In the genomic region with DNA sequence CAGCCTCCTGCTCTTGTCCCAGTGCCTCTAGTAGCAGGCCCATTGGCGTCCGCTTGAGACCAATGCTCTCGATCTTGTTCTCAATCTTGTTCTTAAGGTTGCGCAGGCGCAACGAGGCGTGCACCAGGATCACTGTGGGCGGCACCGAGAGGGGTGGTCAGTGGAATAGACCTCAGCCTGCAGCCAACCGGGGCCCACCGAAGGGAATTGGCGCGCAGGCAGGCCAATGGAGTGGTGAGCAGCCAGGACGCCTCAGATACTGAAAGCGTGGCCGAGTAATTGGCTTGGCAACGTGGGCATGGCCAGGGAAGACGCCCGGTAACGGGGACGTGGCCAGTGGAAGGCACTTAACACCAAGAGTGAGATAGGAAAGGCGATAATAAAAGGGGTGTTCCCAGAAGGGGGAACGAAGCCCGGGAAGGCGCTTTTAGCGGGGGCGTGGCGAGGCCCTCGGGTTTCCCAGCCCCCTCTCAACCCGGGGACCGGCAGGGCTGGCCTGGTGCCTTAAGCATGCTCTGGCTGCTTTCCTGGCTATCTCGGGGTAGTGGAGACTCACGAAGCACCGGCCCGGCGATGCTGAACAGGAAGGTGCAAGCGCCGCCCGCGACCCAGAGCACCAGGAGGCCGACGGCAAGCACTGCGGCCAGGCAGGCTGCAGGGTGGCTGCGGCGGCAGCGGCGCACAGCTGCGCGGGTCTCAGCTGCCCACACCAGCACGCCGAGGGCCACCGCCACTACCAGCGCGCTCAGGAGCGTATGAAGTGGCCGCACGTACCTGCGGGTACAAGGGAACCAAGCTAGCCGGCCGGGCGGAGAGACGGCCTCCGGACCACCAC, we compare ENCODE assay signal across 8 cellular contexts. TPM values are rescaled to one million over a fixed set of nuclear protein-coding genes. Genes with fewer than 3 reads are reported as not detected.
DNase-seq lines count a peak whose midpoint lies in the region; TF ChIP-seq lines count a peak whose summit lies in the region.

No MANE protein-coding gene starts in this region.

- H3K4me3 Mint-ChIP-seq in activated naive CD8-positive, alpha-beta T cell treated with anti-CD3 and anti-CD28 coated beads for 36 hours, result peak overlapping the region; percentile 89
- peak overlapping the region; percentile 44 for H3K4me3 Mint-ChIP-seq in osteocyte (ENCODE audit: unreplicated experiment)

- peak overlapping the region; percentile 84 for H3K27ac Mint-ChIP-seq in activated naive CD8-positive, alpha-beta T cell treated with anti-CD3 and anti-CD28 coated beads for 36 hours
- H3K27ac Mint-ChIP-seq in osteocyte (ENCODE audit: unreplicated experiment), result no peak overlapping the region

- H3K9me3 Mint-ChIP-seq in activated naive CD8-positive, alpha-beta T cell treated with anti-CD3 and anti-CD28 coated beads for 36 hours, result no peaks in the 10 kb centered on the region
- H3K9me3 Mint-ChIP-seq in osteocyte (ENCODE audit: unreplicated experiment), result no peaks in the 10 kb centered on the region

- no peak for TF ChIP-seq CTCF in osteocyte (IDR thresholded peaks at IDR 0.05)

- intact Hi-C loops in head of caudate nucleus (cut with DNase I), result no loop called here

- no peaks in the 10 kb centered on the region for H3K27me3 Mint-ChIP-seq in activated naive CD8-positive, alpha-beta T cell treated with anti-CD3 and anti-CD28 coated beads for 36 hours
- H3K27me3 Mint-ChIP-seq in osteocyte (ENCODE audit: unreplicated experiment), result no peaks in the 10 kb centered on the region

- peaks cover 12% of the 10 kb centered on the region for H3K4me1 Mint-ChIP-seq in activated naive CD8-positive, alpha-beta T cell treated with anti-CD3 and anti-CD28 coated beads for 36 hours
- peaks cover 13% of the 10 kb centered on the region for H3K4me1 Mint-ChIP-seq in osteocyte (ENCODE audit: unreplicated experiment)

- peaks cover 23% of the 10 kb centered on the region for H3K36me3 Mint-ChIP-seq in activated naive CD8-positive, alpha-beta T cell treated with anti-CD3 and anti-CD28 coated beads for 36 hours
- no peaks in the 10 kb centered on the region for H3K36me3 Mint-ChIP-seq in osteocyte (ENCODE audit: unreplicated experiment)

- DNase-seq in C1 segment of cervical spinal cord (lab: John Stamatoyannopoulos, UW), result peak in 9 of 14 donors; percentile 0 to 65 (median 27)
- no peak for DNase-seq in activated naive CD8-positive, alpha-beta T cell treated with anti-CD3 and anti-CD28 coated beads for 36 hours
- peak in 37 of 42 donors; percentile 11 to 69 (median 47) for DNase-seq in head of caudate nucleus
- no peak for DNase-seq in osteocyte (ENCODE audit: extremely low spot score, unreplicated experiment)
- DNase-seq in activated effector memory CD4-positive, alpha-beta T cell treated with anti-CD3 and anti-CD28 coated beads, Interleukin-2, amount 50 U/mL, for 16 hours, result no peak
- DNase-seq in T1000 (lab: John Stamatoyannopoulos, UW), result no peak
- no peak for DNase-seq in NCI-H2107 (lab: John Stamatoyannopoulos, UW)
- no peak for DNase-seq in NCI-H345 (lab: John Stamatoyannopoulos, UW)

RNA-seq across cellular contexts. Expression of gene PRAF2, which starts 1.7 kb away (rescaled TPM):
- total RNA-seq in activated naive CD8-positive, alpha-beta T cell treated with anti-CD3 and anti-CD28 coated beads for 36 hours, result 10 to 100 TPM; 10.1 to 11.9 TPM
- total RNA-seq in osteocyte, result 55.3 and 58.5 TPM in 2 replicates

RNA-seq across cellular contexts. Expression of gene WDR45, which starts 7.6 kb away (rescaled TPM):
- 10 to 100 TPM; 23.7 to 31.1 TPM for total RNA-seq in activated naive CD8-positive, alpha-beta T cell treated with anti-CD3 and anti-CD28 coated beads for 36 hours
- total RNA-seq in osteocyte, result 91.3 and 95.8 TPM in 2 replicates

RNA-seq across cellular contexts. Expression of gene CCDC120, which starts 13.3 kb away (rescaled TPM):
- total RNA-seq in activated naive CD8-positive, alpha-beta T cell treated with anti-CD3 and anti-CD28 coated beads for 36 hours, result 1 to 10 TPM; 3.7 to 4.3 TPM
- 8.5 and 9.6 TPM in 2 replicates for total RNA-seq in osteocyte

RNA-seq across cellular contexts. Expression of gene TFE3, which starts 28.9 kb away (rescaled TPM):
- 10 to 100 TPM; 21.0 to 23.3 TPM for total RNA-seq in activated naive CD8-positive, alpha-beta T cell treated with anti-CD3 and anti-CD28 coated beads for 36 hours
- 44.7 and 51.8 TPM in 2 replicates for total RNA-seq in osteocyte

RNA-seq across cellular contexts. Expression of gene GPKOW, which starts 51.4 kb away (rescaled TPM):
- 10 to 100 TPM; 19.9 to 20.0 TPM for total RNA-seq in activated naive CD8-positive, alpha-beta T cell treated with anti-CD3 and anti-CD28 coated beads for 36 hours
- 23.3 and 23.9 TPM in 2 replicates for total RNA-seq in osteocyte

Comparison
In these comparisons a context has a peak if more than half of its experiments do, and no peak if none do; other contexts are left out.
1. DNase-seq: peak in C1 segment of cervical spinal cord (9 of 14) and head of caudate nucleus (37 of 42); none in activated naive CD8-positive, alpha-beta T cell treated with anti-CD3 and anti-CD28 coated beads for 36 hours (single experiment), osteocyte (single experiment), activated effector memory CD4-positive, alpha-beta T cell treated with anti-CD3 and anti-CD28 coated beads, Interleukin-2, amount 50 U/mL, for 16 hours (single experiment), T1000 (single experiment), NCI-H2107 (single experiment) and NCI-H345 (single experiment).